Comparison of ENCODE assay signal across 26 cellular contexts in the genomic region with DNA sequence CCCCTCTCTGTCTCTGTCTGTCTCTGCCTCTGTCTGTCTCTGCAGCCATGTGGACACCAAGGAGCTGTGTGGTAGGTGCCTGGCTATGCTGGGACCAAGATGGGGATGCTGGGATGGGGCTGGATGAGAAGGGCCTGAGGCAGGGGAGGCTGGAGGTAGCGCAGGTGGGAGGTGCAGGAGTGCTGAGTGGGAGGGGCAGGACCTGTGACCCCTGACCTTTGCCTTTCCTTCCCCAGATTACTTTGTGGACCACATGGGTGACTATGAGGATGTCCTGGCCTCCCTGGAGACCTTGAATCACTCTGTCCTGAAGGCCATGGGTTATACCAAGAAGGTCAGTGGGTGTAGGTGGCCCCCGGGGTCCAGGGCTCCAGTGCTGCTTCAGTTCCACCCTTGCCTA. TPM values are rescaled to one million over a fixed set of nuclear protein-coding genes. Genes with fewer than 3 reads are reported as not detected.
DNase-seq lines count a peak whose midpoint lies in the region; ATAC-seq, FAIRE-seq and TF ChIP-seq lines count a peak whose summit lies in the region.
"Had no signal": no experiment of that assay in that cellular context is flagged by ENCODE, and none has a peak within 500 bp of the region (broad histone marks: within the 10 kb centered on the region; RNA-seq: fewer than 3 reads in every experiment).

No MANE protein-coding gene starts in this region.

- no peak overlapping the region for H2BK12ac ChIP-seq in H1 (ENCODE audit: low read depth, low read length)

- peaks cover 14% of the 10 kb centered on the region for H3K9me3 ChIP-seq in IMR-90 (ENCODE audit: control insufficient read depth, insufficient read depth, low read length)
- H3K9me3 ChIP-seq in H1 (ENCODE audit: insufficient read depth in 2 of 2, low read depth in 1 of 2, low read length in 1 of 2) = peaks cover 16 to 22% of the 10 kb centered on the region in 2 experiments
- H3K9me3 ChIP-seq in upper lobe of right lung = no peaks in the 10 kb centered on the region
- peaks cover 0 to 23% (median 0%) of the 10 kb centered on the region in 4 donors for H3K9me3 ChIP-seq in tibial nerve
- H3K9me3 ChIP-seq: BE2C had no signal

- H4K8ac ChIP-seq in IMR-90 (ENCODE audit: low read depth in 2 of 2, low read length in 2 of 2) (no peak overlapping the region), H1 (ENCODE audit: extremely low read depth, insufficient read depth, low read length) (no peak overlapping the region)

- no TSS peak for BruUV-seq in IMR-90 (replicated peaks; lab: Mats Ljungman, UMichigan)

- DNase-seq in Right ventricle myocardium inferior (ENCODE audit: missing footprints) (peak; percentile 43), left cardiac atrium (no peak), IMR-90 (no peak), H1 (ENCODE audit: low read depth in 1 of 2, low spot score in 2 of 2) (no peak), upper lobe of right lung (no peak), tibial nerve (ENCODE audit: low spot score in 2 of 2) (no peak)
- DNase-seq: 8988T; ACHN; AML-193; BE2C; CD4-positive, alpha-beta T cell; DMS 273 treated with DMSO at 0.1 percent for 48 hours; DMS53; DMS79 treated with DMSO at 0.1 percent for 48 hours; GF-D8; HCEC 1CT had no signal

- H2AFZ ChIP-seq in IMR-90 (replicated peaks; ENCODE audit: low read length, poor library complexity) (peak overlapping the region; percentile 16), H1 (ENCODE audit: low read length) (no peak overlapping the region)
- H2AFZ ChIP-seq: GM23338 had no signal

- TF ChIP-seq CTCF in IMR-90 (conservative IDR thresholded peaks at IDR 0.05; ENCODE audit: low read depth, low read length) (no peak), H1 (IDR thresholded peaks at IDR 0.05; ENCODE audit: control extremely low read depth in 1 of 3, insufficient read depth in 1 of 3, low read depth in 1 of 3, low read length in 3 of 3) (no peak), upper lobe of right lung (IDR thresholded peaks at IDR 0.05) (no peak), tibial nerve (IDR thresholded peaks at IDR 0.05) (no peak)

- POLR2A ChIA-PET in IMR-90 (lab: Charles Lee; ENCODE audit: unreplicated experiment) (no interaction called here), H1 (lab: Charles Lee; ENCODE audit: partially characterized antibody) (no interaction called here)

- H3K27me3 ChIP-seq in IMR-90 (ENCODE audit: control insufficient read depth, insufficient read depth, low read length) = peaks cover 18% of the 10 kb centered on the region
- H3K27me3 ChIP-seq in H1 (replicated peaks in 1 of 4; ENCODE audit: control insufficient read depth in 3 of 4, extremely low read depth in 1 of 4, insufficient read depth in 3 of 4, low read length in 3 of 4) = no peaks in the 10 kb centered on the region
- no peaks in the 10 kb centered on the region for H3K27me3 ChIP-seq in upper lobe of right lung
- H3K27me3 ChIP-seq in tibial nerve = no peaks in the 10 kb centered on the region
- H3K27me3 ChIP-seq: BLaER1 treated with 17β-estradiol and CSF1 and Interleukin-3, amounts not matched to agents 10 nM and 100 nM had no signal

- H4K5ac ChIP-seq in IMR-90 (ENCODE audit: low read depth, low read length) (no peak overlapping the region), H1 (ENCODE audit: insufficient read length, low read depth, low read length) (no peak overlapping the region)

- CTCF ChIA-PET in IMR-90 (lab: Yijun Ruan, JAX) (no interaction called here), H1 (lab: Charles Lee; ENCODE audit: partially characterized antibody) (interaction anchor here (1.0 to 6.3 kb wide), 5 partner anchors 10 to 62 kb away, joined by 3 to 42 read pairs (median 6); partner anchors contain the start of gene SLC38A8)

- H2BK120ac ChIP-seq in IMR-90 (ENCODE audit: low read depth, low read length) (no peak overlapping the region), H1 (replicated peaks; ENCODE audit: low read depth, low read length) (no peak overlapping the region)

- no peak overlapping the region for H3K18ac ChIP-seq in IMR-90 (ENCODE audit: low read depth, low read length)
- H3K18ac ChIP-seq in H1 (ENCODE audit: extremely low read depth, low read length) = no peak overlapping the region

- TF ChIP-seq POLR2A in IMR-90 (IDR thresholded peaks at IDR 0.05; ENCODE audit: low read depth, low read length) (no peak), H1 (IDR thresholded peaks at IDR 0.05; ENCODE audit: control extremely low read depth in 1 of 2, low read depth in 2 of 2, low read length in 2 of 2) (no peak), tibial nerve (IDR thresholded peaks at IDR 0.05) (no peak)

- H3K4ac ChIP-seq in IMR-90 (ENCODE audit: low read depth, low read length) (no peak overlapping the region), H1 (replicated peaks; ENCODE audit: insufficient read length, low read depth, low read length) (no peak overlapping the region)

- H2BK5ac ChIP-seq in IMR-90 (ENCODE audit: low read depth, low read length, poor library complexity, severe bottlenecking) (no peak overlapping the region), H1 (ENCODE audit: low read depth, low read length) (no peak overlapping the region)

- WGBS in IMR-90 (ENCODE audit: extremely low coverage in 2 of 2, insufficient read length in 1 of 2), 2 experiments = 100% methylated on average over 1 of the region's 2 CpGs; no CpG with 5 or more reads in 1 of the 2 experiments
- 93% methylated on average over 2 of the region's 2 CpGs; no CpG with 5 or more reads in 1 of the 2 experiments for WGBS in H1 (ENCODE audit: extremely low coverage in 1 of 2, insufficient coverage in 1 of 2, insufficient read length in 1 of 2, insufficient replicate concordance in 2 of 2, low coverage in 1 of 2, low lambda C conversion rate in 2 of 2, missing lambda C conversion rate in 1 of 2), 2 experiments
- 87 to 96% methylated on average over 2 of the region's 2 CpGs for WGBS in tibial nerve, 2 donors

- no peaks in the 10 kb centered on the region for H4K20me1 ChIP-seq in IMR-90 (ENCODE audit: insufficient read depth, low read length)
- no peaks in the 10 kb centered on the region for H4K20me1 ChIP-seq in H1 (replicated peaks in 1 of 2; ENCODE audit: control insufficient read depth in 1 of 2, insufficient read depth in 2 of 2, low read length in 2 of 2)
- H4K20me1 ChIP-seq: BLaER1 treated with 17β-estradiol and CSF1 and Interleukin-3, amounts not matched to agents 10 nM and 100 nM had no signal

- H3K4me2 ChIP-seq in IMR-90 (ENCODE audit: low read depth, low read length) = no peak overlapping the region
- no peak overlapping the region for H3K4me2 ChIP-seq in H1 (ENCODE audit: insufficient read depth in 1 of 2, low read depth in 2 of 2, low read length in 2 of 2)
- H3K4me2 ChIP-seq: A549; BLaER1 treated with 17β-estradiol and CSF1 and Interleukin-3, amounts not matched to agents 10 nM and 100 nM; GM23338 had no signal

- intact Hi-C loops in Right ventricle myocardium inferior (cut with DNase I) (no loop called here), left cardiac atrium (cut with DNase I) (no loop called here), IMR-90 (cut with micrococcal nuclease) (no loop called here), upper lobe of right lung (cut with DNase I) (no loop called here)

- H3K56ac ChIP-seq in IMR-90 (ENCODE audit: extremely low read depth, insufficient read depth, low read length) (no peak overlapping the region), H1 (replicated peaks; ENCODE audit: insufficient read length, low read depth, low read length) (no peak overlapping the region)

- H3K9ac ChIP-seq in IMR-90 (ENCODE audit: low read depth, low read length) (no peak overlapping the region), H1 (replicated peaks in 1 of 4; ENCODE audit: extremely low read depth in 1 of 4, low read depth in 3 of 4, low read length in 3 of 4) (no peak overlapping the region)
- H3K9ac ChIP-seq: BLaER1 treated with 17β-estradiol and CSF1 and Interleukin-3, amounts not matched to agents 10 nM and 100 nM had no signal

- in situ Hi-C loops in IMR-90 (cut with MboI; ENCODE audit: low sequenced_read_pairs) = no loop called here

- no peak overlapping the region for H3K27ac ChIP-seq in IMR-90 (ENCODE audit: insufficient read depth, low read length)
- H3K27ac ChIP-seq in H1 (ENCODE audit: low read depth, low read length) = no peak overlapping the region
- no peak overlapping the region for H3K27ac ChIP-seq in upper lobe of right lung
- no peak overlapping the region for H3K27ac ChIP-seq in tibial nerve
- H3K27ac ChIP-seq: A549; BLaER1 treated with 17β-estradiol and CSF1 and Interleukin-3, amounts not matched to agents 10 nM and 100 nM had no signal

- no peaks in the 10 kb centered on the region for H3K9me1 ChIP-seq in IMR-90 (ENCODE audit: insufficient read depth, low read length)

- H2AK9ac ChIP-seq in IMR-90 (replicated peaks; ENCODE audit: low read depth, low read length, poor library complexity) = no peak overlapping the region

- H3K23me2 ChIP-seq in H1 (ENCODE audit: low read depth, low read length) = no peaks in the 10 kb centered on the region

- H3K4me1 ChIP-seq in IMR-90 (ENCODE audit: control insufficient read depth, insufficient read depth, low read length) (no peaks in the 10 kb centered on the region), H1 (replicated peaks in 1 of 4; ENCODE audit: control insufficient read depth in 3 of 4, insufficient read depth in 4 of 4, low read length in 3 of 4) (no peaks in the 10 kb centered on the region), upper lobe of right lung (no peaks in the 10 kb centered on the region), tibial nerve (no peaks in the 10 kb centered on the region)
- H3K4me1 ChIP-seq: A549; BE2C; BLaER1 treated with 17β-estradiol and CSF1 and Interleukin-3, amounts not matched to agents 10 nM and 100 nM had no signal

- H2AK5ac ChIP-seq in IMR-90 (ENCODE audit: low read depth, low read length) (no peak overlapping the region), H1 (ENCODE audit: low read depth, low read length) (no peak overlapping the region)

- ATAC-seq in Right ventricle myocardium inferior (no peak), left cardiac atrium (no peak), IMR-90 (ENCODE audit: low read depth) (no peak), upper lobe of right lung (peak; percentile 11), HG03439 (IDR thresholded peaks at IDR 0.05; ENCODE audit: unreplicated experiment) (no peak)
- ATAC-seq: A549, GM23338 had no signal

- no peak overlapping the region for H3K4me3 ChIP-seq in IMR-90 (ENCODE audit: insufficient read depth, low read depth, low read length)
- no peak overlapping the region for H3K4me3 ChIP-seq in H1 (ENCODE audit: extremely low read depth in 1 of 4, insufficient read depth in 2 of 4, low read depth in 3 of 4, low read length in 4 of 4)
- H3K4me3 ChIP-seq in upper lobe of right lung = no peak overlapping the region
- H3K4me3 ChIP-seq in tibial nerve = no peak overlapping the region
- H3K4me3 ChIP-seq: A549; BLaER1 treated with 17β-estradiol and CSF1 and Interleukin-3, amounts not matched to agents 10 nM and 100 nM; GM23338 had no signal

- H4K91ac ChIP-seq in IMR-90 (ENCODE audit: insufficient read depth, low read depth, low read length) (no peak overlapping the region), H1 (replicated peaks; ENCODE audit: insufficient read length, low read length) (peak overlapping the region; percentile 23)

- no peaks in the 10 kb centered on the region for H3K36me3 ChIP-seq in IMR-90 (ENCODE audit: control insufficient read depth, insufficient read depth, low read length)
- H3K36me3 ChIP-seq in H1 (ENCODE audit: control insufficient read depth in 2 of 4, insufficient read depth in 4 of 4, low read length in 3 of 4) = peaks cover 0 to 5% (median 2%) of the 10 kb centered on the region in 4 experiments; a peak in 2 of 8 replicates
- H3K36me3 ChIP-seq in upper lobe of right lung = no peaks in the 10 kb centered on the region
- H3K36me3 ChIP-seq in tibial nerve = no peaks in the 10 kb centered on the region
- H3K36me3 ChIP-seq: BE2C; BLaER1 treated with 17β-estradiol and CSF1 and Interleukin-3, amounts not matched to agents 10 nM and 100 nM had no signal

- no peaks in the 10 kb centered on the region for H3K79me2 ChIP-seq in H1 (ENCODE audit: control insufficient read depth in 1 of 2, insufficient read depth in 2 of 2, low read length in 2 of 2)

- TF ChIP-seq RAD21 in IMR-90 (IDR thresholded peaks at IDR 0.05; ENCODE audit: low read length) = no peak
- no peak for TF ChIP-seq RAD21 in H1 (IDR thresholded peaks at IDR 0.05 in 1 of 2, conservative IDR thresholded peaks at IDR 0.05 in 1 of 2; ENCODE audit: low read depth in 2 of 2, low read length in 2 of 2)

- no peak for FAIRE-seq in H1 (lab: Jason Lieb, UNC)
- FAIRE-seq: A549, D721Med, GM12891, GM18507, H54 had no signal

- H3K79me1 ChIP-seq in IMR-90 (ENCODE audit: low read depth in 1 of 2, low read length in 2 of 2) (no peaks in the 10 kb centered on the region), H1 (ENCODE audit: low read depth, low read length) (no peaks in the 10 kb centered on the region)

- no peak for TF ChIP-seq EP300 in H1 (IDR thresholded peaks at IDR 0.05; ENCODE audit: borderline replicate concordance in 1 of 2, low read depth in 2 of 2, low read length in 2 of 2)
- TF ChIP-seq EP300 in tibial nerve (IDR thresholded peaks at IDR 0.05) = no peak

- H2BK20ac ChIP-seq in IMR-90 (ENCODE audit: low read depth, low read length) = no peak overlapping the region
- H2BK20ac ChIP-seq in H1 (ENCODE audit: low read length) = no peak overlapping the region

- no peak overlapping the region for H2BK15ac ChIP-seq in IMR-90 (ENCODE audit: low read depth, low read length)
- no peak overlapping the region for H2BK15ac ChIP-seq in H1 (ENCODE audit: low read length)

- dilution Hi-C loops in IMR-90 (cut with HindIII; ENCODE audit: low sequenced_read_pairs, unreplicated experiment) = no loop called here

- H3K14ac ChIP-seq in IMR-90 (replicated peaks; ENCODE audit: low read depth, low read length) (no peak overlapping the region), H1 (ENCODE audit: insufficient read length) (no peak overlapping the region)

- H3K23ac ChIP-seq in IMR-90 (ENCODE audit: low read depth, low read length) (no peak overlapping the region), H1 (ENCODE audit: insufficient read length) (no peak overlapping the region)

RNA-seq across cellular contexts. Expression of gene NECAB2, which starts 12.8 kb away (rescaled TPM):
- total RNA-seq in Right ventricle myocardium inferior (1.8 TPM), left cardiac atrium (under 1 TPM in 1 of 2 donors, not detected in 1; 0.91 TPM), IMR-90 (2012; rRNA removed) (under 0.01 TPM in 1 of 2 replicates, not detected in the other), upper lobe of right lung (not detected), tibial nerve (under 1 TPM in 1 of 4 donors, not detected in 3; 0.90 TPM)
- polyA plus RNA-seq in IMR-90 (2012; rRNA removed) (0.26 and 0.27 TPM in 2 replicates), H1 (2011; rRNA removed) (4.2 and 7.5 TPM in 2 replicates)
- polyA plus RNA-seq in IMR-90 (2012; cell fraction: cytosol; rRNA removed) = 0.25 and 0.44 TPM in 2 replicates
- polyA plus RNA-seq in IMR-90 (2012; cell fraction: nucleus; rRNA removed; ENCODE audit: low replicate concordance) = 0.65 and 1.1 TPM in 2 replicates
- total RNA-seq in H1 (2021; fragmentation: NEBNext Ultra II Directional; extraction: Animal tissue kit (Norgen Biotek cat#: 25700)) = 2.0 and 3.6 TPM in 2 replicates
- 5.4 TPM for polyA plus RNA-seq in H1 (2011; cell fraction: cytosol; rRNA removed)
- 27.9 TPM for polyA plus RNA-seq in H1 (2011; cell fraction: nucleus; rRNA removed)
- 3.8 to 7.5 TPM (median 5.9 TPM) in 4 replicates for polyA plus RNA-seq in H1 (2012, experiment 1 of 2)
- 2.7 TPM for polyA plus RNA-seq in H1 (2012, experiment 2 of 2)
- polyA plus RNA-seq in H1 (2013, experiment 1 of 2) = 3.8 TPM
- 4.0 TPM for polyA plus RNA-seq in H1 (2013, experiment 2 of 2)
- 2.3 and 3.2 TPM in 2 replicates for polyA minus RNA-seq in H1 (2011; rRNA and poly(A)+ RNA removed)
- polyA minus RNA-seq in H1 (2011; cell fraction: cytosol; rRNA and poly(A)+ RNA removed) = 2.6 TPM
- 4.1 TPM for polyA minus RNA-seq in H1 (2011; cell fraction: nucleus; rRNA and poly(A)+ RNA removed)
- total RNA-seq: CD4-positive, alpha-beta T cell; CD8-positive, alpha-beta memory T cell; Daoy had no signal
- polyA plus RNA-seq: CD8-positive, alpha-beta memory T cell had no signal

RNA-seq across cellular contexts. Expression of gene OSGIN1, which starts 27.8 kb away (rescaled TPM):
- total RNA-seq in Right ventricle myocardium inferior (8.2 TPM), left cardiac atrium (1 to 10 TPM; 7.0 to 8.3 TPM), IMR-90 (2012; rRNA removed) (0.83 and 0.90 TPM in 2 replicates), upper lobe of right lung (19.0 TPM), tibial nerve (10 to 100 TPM in 2 of 4 donors, 1 to 10 TPM in 2; 6.7 to 27.7 (median 10.3) TPM)
- polyA plus RNA-seq in IMR-90 (2012; rRNA removed) (6.4 and 7.4 TPM in 2 replicates), H1 (2011; rRNA removed) (0.76 and 1.5 TPM in 2 replicates)
- 3.1 and 4.1 TPM in 2 replicates for polyA plus RNA-seq in IMR-90 (2012; cell fraction: cytosol; rRNA removed)
- polyA plus RNA-seq in IMR-90 (2012; cell fraction: nucleus; rRNA removed; ENCODE audit: low replicate concordance) = 4.1 and 9.2 TPM in 2 replicates
- total RNA-seq in H1 (2021; fragmentation: NEBNext Ultra II Directional; extraction: Animal tissue kit (Norgen Biotek cat#: 25700)) = 0.48 and 0.58 TPM in 2 replicates
- 1.2 TPM for polyA plus RNA-seq in H1 (2011; cell fraction: cytosol; rRNA removed)
- 2.4 TPM for polyA plus RNA-seq in H1 (2011; cell fraction: nucleus; rRNA removed)
- 0.53 to 0.86 TPM (median 0.70 TPM) in 4 replicates for polyA plus RNA-seq in H1 (2012, experiment 1 of 2)
- polyA plus RNA-seq in H1 (2012, experiment 2 of 2) = 0.34 TPM
- polyA plus RNA-seq in H1 (2013, experiment 1 of 2) = 0.34 TPM
- 0.48 TPM for polyA plus RNA-seq in H1 (2013, experiment 2 of 2)
- 0.16 and 0.22 TPM in 2 replicates for polyA minus RNA-seq in H1 (2011; rRNA and poly(A)+ RNA removed)
- 0.59 TPM for polyA minus RNA-seq in H1 (2011; cell fraction: cytosol; rRNA and poly(A)+ RNA removed)
- polyA minus RNA-seq in H1 (2011; cell fraction: nucleus; rRNA and poly(A)+ RNA removed) = 2.5 TPM
